In genomic region chr14:74204481-74204880, GRCh38 we compare ENCODE assay signal across 1 cellular context.
TF ChIP-seq lines count a peak whose summit lies in the region.

No MANE protein-coding gene starts in this region.

TF ChIP-seq in GM23338, 12 proteins besides CTCF, POLR2A, EP300 and RAD21 (continued from another document):
- TF ChIP-seq ZNF462 (CRISPR knock-in tag; IDR thresholded peaks at IDR 0.05) (no peak), CREB1 (CRISPR knock-in tag; IDR thresholded peaks at IDR 0.05; ENCODE audit: low read depth) (no peak), NANOG (IDR thresholded peaks at IDR 0.05; ENCODE audit: borderline replicate concordance) (no peak), JUNB (IDR thresholded peaks at IDR 0.05; ENCODE audit: unreplicated experiment) (no peak), EZH2phosphoT487 (IDR thresholded peaks at IDR 0.05; ENCODE audit: unreplicated experiment) (no peak), EZH2 (IDR thresholded peaks at IDR 0.05; ENCODE audit: low read depth, unreplicated experiment) (no peak)
